In genomic region chr10:79472449-79472848, GRCh38 we compare ENCODE assay signal across 16 cellular contexts. TPM values are rescaled to one million over a fixed set of nuclear protein-coding genes. Genes with fewer than 3 reads are reported as not detected.
DNase-seq lines count a peak whose midpoint lies in the region; TF ChIP-seq lines count a peak whose summit lies in the region.
"Had no signal": no experiment of that assay in that cellular context is flagged by ENCODE, and none has a peak within 500 bp of the region (broad histone marks: within the 10 kb centered on the region; RNA-seq: fewer than 3 reads in every experiment).

No MANE protein-coding gene starts in this region.

- H3K9me3 ChIP-seq in BLaER1 treated with 17β-estradiol and CSF1 and Interleukin-3, amounts not matched to agents 10 nM and 100 nM (replicated peaks in 1 of 11) = no peaks in the 10 kb centered on the region

- DNase-seq in HL-60 (ENCODE audit: low read depth in 1 of 2, low spot score in 1 of 2) (no peak), endothelial cell (ENCODE audit: low spot score) (no peak), KG1 (lab: John Stamatoyannopoulos, UW) (no peak), SW480 (ENCODE audit: low spot score) (no peak)
- DNase-seq in activated naive CD8-positive, alpha-beta T cell treated with anti-CD3 and anti-CD28 coated beads for 36 hours = no peak
- DNase-seq: CD4-positive, alpha-beta T cell; CD8-positive, alpha-beta memory T cell; DMS 273 treated with DMSO at 0.1 percent for 48 hours; DMS79; EL; GDM1; H7 had no signal

- peak overlapping the region in 8 of 11 experiments; percentile 68 to 89 (median 82); a peak in 16 of 22 replicates for H3K27ac ChIP-seq in BLaER1 treated with 17β-estradiol and CSF1 and Interleukin-3, amounts not matched to agents 10 nM and 100 nM
- H3K27ac ChIP-seq in HL-60 (replicated peaks) = peak overlapping the region; percentile 63; the same call in 1 of the 2 replicates
- H3K27ac ChIP-seq: GM23248 had no signal

- H3K9me3 Mint-ChIP-seq in endothelial cell (ENCODE audit: unreplicated experiment) = no peaks in the 10 kb centered on the region
- no peaks in the 10 kb centered on the region for H3K9me3 Mint-ChIP-seq in activated naive CD8-positive, alpha-beta T cell treated with anti-CD3 and anti-CD28 coated beads for 36 hours
- H3K9me3 Mint-ChIP-seq: CD4-positive, alpha-beta T cell; CD8-positive, alpha-beta memory T cell had no signal

- H3K4me1 Mint-ChIP-seq in endothelial cell (ENCODE audit: unreplicated experiment) = peaks cover 27% of the 10 kb centered on the region
- H3K4me1 Mint-ChIP-seq in activated naive CD8-positive, alpha-beta T cell treated with anti-CD3 and anti-CD28 coated beads for 36 hours = peaks cover 1% of the 10 kb centered on the region
- H3K4me1 Mint-ChIP-seq: CD8-positive, alpha-beta memory T cell had no signal

- H3K36me3 ChIP-seq in BLaER1 treated with 17β-estradiol and CSF1 and Interleukin-3, amounts not matched to agents 10 nM and 100 nM = no peaks in the 10 kb centered on the region

- H3K27me3 ChIP-seq in BLaER1 treated with 17β-estradiol and CSF1 and Interleukin-3, amounts not matched to agents 10 nM and 100 nM = no peaks in the 10 kb centered on the region
- H3K27me3 ChIP-seq in HL-60 (ENCODE audit: insufficient read depth, poor library complexity, severe bottlenecking) = no peaks in the 10 kb centered on the region

- no peak overlapping the region for H3K4me3 ChIP-seq in BLaER1 treated with 17β-estradiol and CSF1 and Interleukin-3, amounts not matched to agents 10 nM and 100 nM
- H3K4me3 ChIP-seq in HL-60 (replicated peaks; ENCODE audit: insufficient read depth, low read length) = no peak overlapping the region
- H3K4me3 ChIP-seq: GM12878, GM23248 had no signal

- no peak overlapping the region for H3K4me3 Mint-ChIP-seq in endothelial cell (ENCODE audit: unreplicated experiment)
- no peak overlapping the region for H3K4me3 Mint-ChIP-seq in activated naive CD8-positive, alpha-beta T cell treated with anti-CD3 and anti-CD28 coated beads for 36 hours
- H3K4me3 Mint-ChIP-seq: CD14-positive monocyte; CD4-positive, alpha-beta T cell; CD8-positive, alpha-beta memory T cell had no signal

- peak overlapping the region; percentile 24 for H3K27ac Mint-ChIP-seq in endothelial cell (ENCODE audit: unreplicated experiment)
- H3K27ac Mint-ChIP-seq in activated naive CD8-positive, alpha-beta T cell treated with anti-CD3 and anti-CD28 coated beads for 36 hours = no peak overlapping the region
- H3K27ac Mint-ChIP-seq: CD4-positive, alpha-beta T cell; CD8-positive, alpha-beta memory T cell had no signal

- H3K4me1 ChIP-seq in BLaER1 treated with 17β-estradiol and CSF1 and Interleukin-3, amounts not matched to agents 10 nM and 100 nM = peaks cover 30 to 61% (median 44%) of the 10 kb centered on the region in 10 experiments

- no peaks in the 10 kb centered on the region for H4K20me1 ChIP-seq in BLaER1 treated with 17β-estradiol and CSF1 and Interleukin-3, amounts not matched to agents 10 nM and 100 nM

- peak overlapping the region; percentile 35 to 90 (median 80); a peak in 20 of 22 replicates for H3K4me2 ChIP-seq in BLaER1 treated with 17β-estradiol and CSF1 and Interleukin-3, amounts not matched to agents 10 nM and 100 nM

- peak overlapping the region in 4 of 11 experiments; percentile 54 to 78 (median 74); a peak in 3 of 22 replicates for H3K9ac ChIP-seq in BLaER1 treated with 17β-estradiol and CSF1 and Interleukin-3, amounts not matched to agents 10 nM and 100 nM
- H3K9ac ChIP-seq: GM23248 had no signal

- TF ChIP-seq CTCF in HL-60 (IDR thresholded peaks at IDR 0.05; ENCODE audit: insufficient read depth, low read length) (no peak), endothelial cell (IDR thresholded peaks at IDR 0.05; ENCODE audit: unreplicated experiment) (no peak)

- peaks cover 3% of the 10 kb centered on the region for H3K27me3 Mint-ChIP-seq in endothelial cell (ENCODE audit: unreplicated experiment)
- peaks cover 20% of the 10 kb centered on the region for H3K27me3 Mint-ChIP-seq in activated naive CD8-positive, alpha-beta T cell treated with anti-CD3 and anti-CD28 coated beads for 36 hours

- no peaks in the 10 kb centered on the region for H3K36me3 Mint-ChIP-seq in endothelial cell (ENCODE audit: low read depth, unreplicated experiment)
- no peaks in the 10 kb centered on the region for H3K36me3 Mint-ChIP-seq in activated naive CD8-positive, alpha-beta T cell treated with anti-CD3 and anti-CD28 coated beads for 36 hours
- H3K36me3 Mint-ChIP-seq: CD14-positive monocyte; CD8-positive, alpha-beta memory T cell had no signal

RNA-seq across cellular contexts. Expression of gene ZCCHC24, which starts 27.0 kb away (rescaled TPM):
- total RNA-seq in endothelial cell (ENCODE audit: unreplicated experiment) = 60.0 TPM
- under 1 TPM; 0.78 to 0.80 TPM for total RNA-seq in activated naive CD8-positive, alpha-beta T cell treated with anti-CD3 and anti-CD28 coated beads for 36 hours

RNA-seq across cellular contexts. Expression of gene EIF5AL1, which starts 39.9 kb away (rescaled TPM):
- 0.59 TPM for total RNA-seq in endothelial cell (ENCODE audit: unreplicated experiment)
- total RNA-seq in activated naive CD8-positive, alpha-beta T cell treated with anti-CD3 and anti-CD28 coated beads for 36 hours = 1 to 10 TPM; 2.9 to 3.1 TPM

Comparison
In these comparisons a context has a peak if more than half of its experiments do, and no peak if none do; other contexts are left out.
1. RNA of gene ZCCHC24, which starts 27.0 kb away (total RNA-seq): 60.0 TPM in endothelial cell (single experiment); 0.78 to 0.80 TPM in activated naive CD8-positive, alpha-beta T cell treated with anti-CD3 and anti-CD28 coated beads for 36 hours; every median in the first group is over 10 times any median in the second.